In genomic region chr7:99224948-99225265, GRCh38 we compare ENCODE assay signal across 13 cellular contexts. TPM values are rescaled to one million over a fixed set of nuclear protein-coding genes. Genes with fewer than 3 reads are reported as not detected.
DNase-seq lines count a peak whose midpoint lies in the region; ATAC-seq, FAIRE-seq and TF ChIP-seq lines count a peak whose summit lies in the region.
"Not testable (repeated sequence)": the region's sequence is repeated elsewhere in the genome, so short reads cannot be mapped to it uniquely, and the experiment has no call there.
"Had no signal": no experiment of that assay in that cellular context is flagged by ENCODE, and none has a peak within 500 bp of the region (broad histone marks: within the 10 kb centered on the region; RNA-seq: fewer than 3 reads in every experiment).

No MANE protein-coding gene starts in this region.

- not testable (repeated sequence) for H3K36me3 Mint-ChIP-seq in HFFc6 (ENCODE audit: low read depth); activated T-cell treated with anti-CD3 and anti-CD28 coated beads, Interleukin-2, amount 50 U/mL, for 72 hours (ENCODE audit: insufficient read depth in 2 of 2); chondrocyte (ENCODE audit: low read depth); stimulated activated effector memory CD8-positive, alpha-beta T cell treated with anti-CD3 and anti-CD28 coated beads, Interleukin-12 subunit alpha, Interleukin-12 subunit beta, amount 100 ng/mL, for 72 hours

- not testable (repeated sequence) for H4K20me1 ChIP-seq in BLaER1 treated with 17β-estradiol and CSF1 and Interleukin-3, amounts not matched to agents 10 nM and 100 nM; HepG2 (ENCODE audit: insufficient read depth, low read length)

- not testable (repeated sequence) for H3K27me3 ChIP-seq in BLaER1 treated with 17β-estradiol and CSF1 and Interleukin-3, amounts not matched to agents 10 nM and 100 nM; Panc1 (ENCODE audit: control insufficient read depth, insufficient read depth, low read length); HepG2 (ENCODE audit: control insufficient read depth in 1 of 2, insufficient read depth in 2 of 2, low read length in 2 of 2)

- in situ Hi-C loops in Panc1 (cut with HindIII; ENCODE audit: low pct_unique_long_range_greater_than_20kb, low sequenced_read_pairs), result not testable (repeated sequence)
- in situ Hi-C loops in HepG2 (cut with HindIII; ENCODE audit: extremely low pct_ligation_motif_present, low pct_unique_long_range_greater_than_20kb), result loop anchor here (5.0 kb wide), 1 partner anchor 183 kb away; no protein-coding TSS in a partner anchor

- not testable (repeated sequence) for H3K9me3 Mint-ChIP-seq in HFFc6; activated T-cell treated with anti-CD3 and anti-CD28 coated beads, Interleukin-2, amount 50 U/mL, for 72 hours; chondrocyte (ENCODE audit: low read depth); stimulated activated effector memory CD8-positive, alpha-beta T cell treated with anti-CD3 and anti-CD28 coated beads, Interleukin-12 subunit alpha, Interleukin-12 subunit beta, amount 100 ng/mL, for 72 hours

- peak overlapping the region; percentile 25 to 72 (median 57); a peak in 21 of 22 replicates for H3K4me2 ChIP-seq in BLaER1 treated with 17β-estradiol and CSF1 and Interleukin-3, amounts not matched to agents 10 nM and 100 nM
- H3K4me2 ChIP-seq in HepG2 (ENCODE audit: low read depth, low read length), result not testable (repeated sequence)

- not testable (repeated sequence) for H3K79me2 ChIP-seq in HepG2 (ENCODE audit: insufficient read depth, low read length)

- not testable (repeated sequence) for H2AFZ ChIP-seq in HepG2 (ENCODE audit: low read length)

- H3K4me1 Mint-ChIP-seq in HFFc6 (ENCODE audit: low read depth) (peaks cover 16% of the 10 kb centered on the region), chondrocyte (ENCODE audit: low read depth) (peaks cover 15% of the 10 kb centered on the region)
- H3K4me1 Mint-ChIP-seq in activated T-cell treated with anti-CD3 and anti-CD28 coated beads, Interleukin-2, amount 50 U/mL, for 72 hours (ENCODE audit: low read depth), result peaks cover 15% of the 10 kb centered on the region
- not testable (repeated sequence) for H3K4me1 Mint-ChIP-seq in stimulated activated effector memory CD8-positive, alpha-beta T cell treated with anti-CD3 and anti-CD28 coated beads, Interleukin-12 subunit alpha, Interleukin-12 subunit beta, amount 100 ng/mL, for 72 hours

- H3K27ac ChIP-seq in BLaER1 treated with 17β-estradiol and CSF1 and Interleukin-3, amounts not matched to agents 10 nM and 100 nM, result peak overlapping the region in 8 of 11 experiments; percentile 12 to 70 (median 56); a peak in 12 of 22 replicates
- H3K27ac ChIP-seq in Panc1 (ENCODE audit: low read length), result peak overlapping the region; percentile 25; the same call in 1 of the 2 replicates
- H3K27ac ChIP-seq in HepG2 (ENCODE audit: extremely low read length, insufficient read depth, low read length), result not testable (repeated sequence)

- TF ChIP-seq CTCF in HFFc6 (IDR thresholded peaks at IDR 0.05); Panc1 (IDR thresholded peaks at IDR 0.05); chondrocyte (IDR thresholded peaks at IDR 0.05); HepG2 (CRISPR knock-in tag; IDR thresholded peaks at IDR 0.05): not testable (repeated sequence)

- not testable (repeated sequence) for TF ChIP-seq RAD21 in HepG2 (CRISPR knock-in tag; IDR thresholded peaks at IDR 0.05)

- H3K4me3 Mint-ChIP-seq in HFFc6, result peak overlapping the region; percentile 51
- H3K4me3 Mint-ChIP-seq in activated T-cell treated with anti-CD3 and anti-CD28 coated beads, Interleukin-2, amount 50 U/mL, for 72 hours, result peak overlapping the region in 1 of 2 donors; percentile 14
- peak overlapping the region; percentile 31 for H3K4me3 Mint-ChIP-seq in chondrocyte (ENCODE audit: unreplicated experiment)
- H3K4me3 Mint-ChIP-seq in stimulated activated effector memory CD8-positive, alpha-beta T cell treated with anti-CD3 and anti-CD28 coated beads, Interleukin-12 subunit alpha, Interleukin-12 subunit beta, amount 100 ng/mL, for 72 hours, result not testable (repeated sequence)

- not testable (repeated sequence) for H3K27me3 Mint-ChIP-seq in HFFc6 (ENCODE audit: insufficient read depth); activated T-cell treated with anti-CD3 and anti-CD28 coated beads, Interleukin-2, amount 50 U/mL, for 72 hours (ENCODE audit: low read depth); chondrocyte (ENCODE audit: low read depth)

- not testable (repeated sequence) for H3K36me3 ChIP-seq in BLaER1 treated with 17β-estradiol and CSF1 and Interleukin-3, amounts not matched to agents 10 nM and 100 nM; Panc1 (ENCODE audit: control insufficient read depth, insufficient read depth, low read length); HepG2 (replicated peaks in 1 of 2; ENCODE audit: control insufficient read depth in 1 of 2, insufficient read depth in 2 of 2, low read length in 2 of 2)

- intact Hi-C loops in Panc1 (cut with micrococcal nuclease; ENCODE audit: unreplicated experiment); HepG2 (cut with micrococcal nuclease; ENCODE audit: unreplicated experiment): not testable (repeated sequence)

- BruUV-seq in Panc1 (replicated peaks; lab: Mats Ljungman, UMichigan); HepG2 (replicated peaks; lab: Mats Ljungman, UMichigan): not testable (repeated sequence)

- POLR2A ChIA-PET in Panc1 (lab: Charles Lee), result interaction anchor here (0.9 kb wide), 1 partner anchor 62 kb away, joined by 3 read pairs; no protein-coding TSS in a partner anchor
- POLR2A ChIA-PET in HepG2 (lab: Yijun Ruan, JAX), result interaction anchor here (0.8 kb wide), 1 partner anchor 9 kb away, joined by 3 read pairs; no protein-coding TSS in a partner anchor

- peaks cover 10 to 28% (median 21%) of the 10 kb centered on the region in 10 experiments for H3K4me1 ChIP-seq in BLaER1 treated with 17β-estradiol and CSF1 and Interleukin-3, amounts not matched to agents 10 nM and 100 nM
- not testable (repeated sequence) for H3K4me1 ChIP-seq in Panc1 (ENCODE audit: control insufficient read depth, insufficient read depth, low read length)
- peaks cover 27% of the 10 kb centered on the region for H3K4me1 ChIP-seq in HepG2 (ENCODE audit: insufficient read depth, low read length)

- not testable (repeated sequence) for FAIRE-seq in HepG2 (lab: Jason Lieb, UNC)

- H3K9ac ChIP-seq in BLaER1 treated with 17β-estradiol and CSF1 and Interleukin-3, amounts not matched to agents 10 nM and 100 nM, result peak overlapping the region in 5 of 11 experiments; percentile 15 to 55 (median 36); a peak in 8 of 22 replicates
- H3K9ac ChIP-seq in HepG2 (ENCODE audit: insufficient read depth, low read depth, low read length), result not testable (repeated sequence)

- H3K4me3 ChIP-seq in BLaER1 treated with 17β-estradiol and CSF1 and Interleukin-3, amounts not matched to agents 10 nM and 100 nM; Panc1 (ENCODE audit: low read depth in 2 of 2, low read length in 2 of 2); HepG2 (replicated peaks in 1 of 3; ENCODE audit: insufficient read depth in 1 of 3, low read depth in 2 of 3, low read length in 3 of 3): not testable (repeated sequence)

- TF ChIP-seq POLR2A in HepG2 (IDR thresholded peaks at IDR 0.05; ENCODE audit: insufficient read depth in 1 of 2, low read depth in 2 of 2, low read length in 2 of 2), result not testable (repeated sequence)

- not testable (repeated sequence) for H3K9me3 ChIP-seq in BLaER1 treated with 17β-estradiol and CSF1 and Interleukin-3, amounts not matched to agents 10 nM and 100 nM (replicated peaks in 1 of 11); Panc1 (ENCODE audit: control insufficient read depth, insufficient read depth, low read depth, low read length); HepG2 (ENCODE audit: low read length)

- not testable (repeated sequence) for TF ChIP-seq EP300 in HepG2 (IDR thresholded peaks at IDR 0.05; ENCODE audit: low read depth in 2 of 2, low read length in 2 of 2); HepG2 (CRISPR knock-in tag; IDR thresholded peaks at IDR 0.05; ENCODE audit: borderline replicate concordance)

- ATAC-seq in Panc1; activated T-cell treated with anti-CD3 and anti-CD28 coated beads, Interleukin-2, amount 50 U/mL, for 72 hours (replicated peaks in 1 of 2); HepG2; stimulated activated effector memory CD8-positive, alpha-beta T cell treated with anti-CD3 and anti-CD28 coated beads, Interleukin-12 subunit alpha, Interleukin-12 subunit beta, amount 100 ng/mL, for 72 hours: not testable (repeated sequence)

- DNase-seq in HFFc6; Panc1 (ENCODE audit: low read depth, low spot score); activated T-cell treated with anti-CD3 and anti-CD28 coated beads, Interleukin-2, amount 50 U/mL, for 72 hours; chondrocyte (ENCODE audit: low spot score); HepG2 (ENCODE audit: low spot score); stimulated activated effector memory CD8-positive, alpha-beta T cell treated with anti-CD3 and anti-CD28 coated beads, Interleukin-12 subunit alpha, Interleukin-12 subunit beta, amount 100 ng/mL, for 72 hours (ENCODE audit: low spot score in 2 of 2): not testable (repeated sequence)

- H3K27ac Mint-ChIP-seq in HFFc6, result not testable (repeated sequence)
- H3K27ac Mint-ChIP-seq in activated T-cell treated with anti-CD3 and anti-CD28 coated beads, Interleukin-2, amount 50 U/mL, for 72 hours, result peak overlapping the region; percentile 54
- H3K27ac Mint-ChIP-seq in chondrocyte (ENCODE audit: unreplicated experiment), result peak overlapping the region; percentile 78
- H3K27ac Mint-ChIP-seq in stimulated activated effector memory CD8-positive, alpha-beta T cell treated with anti-CD3 and anti-CD28 coated beads, Interleukin-12 subunit alpha, Interleukin-12 subunit beta, amount 100 ng/mL, for 72 hours, result peak overlapping the region; percentile 15

- 92% methylated on average over 2 of the region's 2 CpGs for WGBS in HepG2 (ENCODE audit: low lambda C conversion rate)

- CTCF ChIA-PET in Panc1 (lab: Charles Lee); HepG2 (lab: Yijun Ruan, JAX; ENCODE audit: low intra/inter-chr PET ratio, low total read pairs): not testable (repeated sequence)

RNA-seq across cellular contexts. Expression of gene KPNA7, which starts 17.0 kb away (rescaled TPM):
- total RNA-seq in HFFc6 (2021; fragmentation: NEBNext Ultra II Directional; extraction: Animal tissue kit (Norgen Biotek cat#: 25700)), result not detected
- total RNA-seq in Panc1 (2021; ENCODE audit: unreplicated experiment), result 0.49 TPM
- 0.34 TPM for polyA plus RNA-seq in Panc1 (2012; ENCODE audit: insufficient read length)
- total RNA-seq in activated T-cell treated with anti-CD3 and anti-CD28 coated beads, Interleukin-2, amount 50 U/mL, for 72 hours, result under 1 TPM in 1 of 2 donors, not detected in 1; 0.14 TPM
- total RNA-seq in chondrocyte, result not detected in 3 replicates
- total RNA-seq in HepG2 (2016; rRNA removed; fragmentation: Illumina TruSeq; extraction: Trizol), result 0.09 TPM in 1 of 2 replicates, not detected in the other
- not detected in 2 replicates for total RNA-seq in HepG2 (2016; cell fraction: cytosol; rRNA removed; fragmentation: Illumina TruSeq; extraction: Trizol; ENCODE audit: low read depth)
- 0.15 TPM in 1 of 2 replicates, not detected in the other for total RNA-seq in HepG2 (2016; cell fraction: insoluble cytoplasmic fraction; rRNA removed; fragmentation: Illumina TruSeq; extraction: Trizol)
- 0.12 TPM in 1 of 2 replicates, not detected in the other for total RNA-seq in HepG2 (2016; cell fraction: membrane; rRNA removed; fragmentation: Illumina TruSeq; extraction: Trizol)
- total RNA-seq in HepG2 (2016; cell fraction: nucleus; rRNA removed; fragmentation: Illumina TruSeq; extraction: Trizol), result not detected in 2 replicates
- 0.36 and 0.55 TPM in 2 replicates for polyA plus RNA-seq in HepG2 (2011; rRNA removed)
- 0.25 and 0.40 TPM in 2 replicates for polyA plus RNA-seq in HepG2 (2011; cell fraction: cytosol; rRNA removed)
- polyA plus RNA-seq in HepG2 (2011; cell fraction: nucleus; rRNA removed), result 0.32 and 0.42 TPM in 2 replicates
- 0.38 TPM in 1 of 2 replicates, not detected in the other for polyA plus RNA-seq in HepG2 (2012)
- 0.08 and 0.12 TPM in 2 replicates for polyA plus RNA-seq in HepG2 (2016; cell fraction: cytosol; fragmentation: Illumina TruSeq; extraction: Trizol; ENCODE audit: low read depth)
- polyA plus RNA-seq in HepG2 (2016; cell fraction: insoluble cytoplasmic fraction; fragmentation: Illumina TruSeq; extraction: Trizol; ENCODE audit: low read depth), result 0.31 TPM in 1 of 2 replicates, not detected in the other
- 0.10 and 0.12 TPM in 2 replicates for polyA plus RNA-seq in HepG2 (2016; cell fraction: membrane; fragmentation: Illumina TruSeq; extraction: Trizol; ENCODE audit: low read depth)
- polyA plus RNA-seq in HepG2 (2016; cell fraction: nucleus; fragmentation: Illumina TruSeq; extraction: Trizol; ENCODE audit: insufficient read depth, low read depth), result not detected in 2 replicates
- polyA minus RNA-seq in HepG2 (2011; rRNA and poly(A)+ RNA removed; ENCODE audit: low replicate concordance), result 0.42 and 0.82 TPM in 2 replicates
- 0.35 TPM in 1 of 2 replicates, not detected in the other for polyA minus RNA-seq in HepG2 (2011; cell fraction: cytosol; rRNA and poly(A)+ RNA removed)
- 0.62 and 0.64 TPM in 2 replicates for polyA minus RNA-seq in HepG2 (2011; cell fraction: nucleus; rRNA and poly(A)+ RNA removed)
- total RNA-seq: A673; CD4-positive, alpha-beta T cell; G401; H7; Right ventricle myocardium superior; SK-MEL-5 had no signal

RNA-seq across cellular contexts. Expression of gene MYH16, which starts 47.7 kb away (rescaled TPM):
- total RNA-seq in HFFc6 (2021; fragmentation: NEBNext Ultra II Directional; extraction: Animal tissue kit (Norgen Biotek cat#: 25700)), result under 1 TPM in 1 of 6 experiments, not detected in 5; 0.05 TPM
- 0.23 TPM for total RNA-seq in Panc1 (2021; ENCODE audit: unreplicated experiment)
- polyA plus RNA-seq in Panc1 (2012; ENCODE audit: insufficient read length), result 0.48 TPM
- not detected for total RNA-seq in activated T-cell treated with anti-CD3 and anti-CD28 coated beads, Interleukin-2, amount 50 U/mL, for 72 hours
- total RNA-seq in chondrocyte, result not detected in 3 replicates
- 0.15 and 0.20 TPM in 2 replicates for total RNA-seq in HepG2 (2016; rRNA removed; fragmentation: Illumina TruSeq; extraction: Trizol)
- total RNA-seq in HepG2 (2016; cell fraction: cytosol; rRNA removed; fragmentation: Illumina TruSeq; extraction: Trizol; ENCODE audit: low read depth), result not detected in 2 replicates
- 0.15 and 0.37 TPM in 2 replicates for total RNA-seq in HepG2 (2016; cell fraction: insoluble cytoplasmic fraction; rRNA removed; fragmentation: Illumina TruSeq; extraction: Trizol)
- 0.15 TPM in 1 of 2 replicates, not detected in the other for total RNA-seq in HepG2 (2016; cell fraction: membrane; rRNA removed; fragmentation: Illumina TruSeq; extraction: Trizol)
- total RNA-seq in HepG2 (2016; cell fraction: nucleus; rRNA removed; fragmentation: Illumina TruSeq; extraction: Trizol), result 0.13 TPM in 1 of 2 replicates, not detected in the other
- 0.05 and 0.25 TPM in 2 replicates for polyA plus RNA-seq in HepG2 (2011; rRNA removed)
- polyA plus RNA-seq in HepG2 (2011; cell fraction: cytosol; rRNA removed), result 0.06 and 0.11 TPM in 2 replicates
- 0.05 and 0.08 TPM in 2 replicates for polyA plus RNA-seq in HepG2 (2011; cell fraction: nucleus; rRNA removed)
- 0.05 TPM in 1 of 2 replicates, not detected in the other for polyA plus RNA-seq in HepG2 (2012)
- 0.11 and 0.15 TPM in 2 replicates for polyA plus RNA-seq in HepG2 (2016; cell fraction: cytosol; fragmentation: Illumina TruSeq; extraction: Trizol; ENCODE audit: low read depth)
- 0.11 and 0.27 TPM in 2 replicates for polyA plus RNA-seq in HepG2 (2016; cell fraction: insoluble cytoplasmic fraction; fragmentation: Illumina TruSeq; extraction: Trizol; ENCODE audit: low read depth)
- polyA plus RNA-seq in HepG2 (2016; cell fraction: membrane; fragmentation: Illumina TruSeq; extraction: Trizol; ENCODE audit: low read depth), result 0.10 TPM in 1 of 2 replicates, not detected in the other
- polyA plus RNA-seq in HepG2 (2016; cell fraction: nucleus; fragmentation: Illumina TruSeq; extraction: Trizol; ENCODE audit: insufficient read depth, low read depth), result not detected in 2 replicates
- polyA minus RNA-seq in HepG2 (2011; rRNA and poly(A)+ RNA removed; ENCODE audit: low replicate concordance), result not detected in 2 replicates
- polyA minus RNA-seq in HepG2 (2011; cell fraction: cytosol; rRNA and poly(A)+ RNA removed), result not detected in 2 replicates
- not detected in 2 replicates for polyA minus RNA-seq in HepG2 (2011; cell fraction: nucleus; rRNA and poly(A)+ RNA removed)
- total RNA-seq: A673; CD4-positive, alpha-beta T cell; G401; H7; Right ventricle myocardium superior; SK-MEL-5 had no signal
